In genomic region chr1:150087415-150087814, GRCh38 we compare ENCODE assay signal across 9 cellular contexts.
"Had no signal": no experiment of that assay in that cellular context is flagged by ENCODE, and none has a peak within 500 bp of the region (broad histone marks: within the 10 kb centered on the region; RNA-seq: fewer than 3 reads in every experiment).

No MANE protein-coding gene starts in this region.

- DNase-seq: H7, IMR-90, KBM-7 had no signal

- H2AFZ ChIP-seq: GM23338 had no signal

- H3K27ac Mint-ChIP-seq: GM23338 had no signal

- H3K9ac ChIP-seq: KMS-11 had no signal

- FAIRE-seq: H1, HTR-8/SVneo had no signal

- H3K9me3 Mint-ChIP-seq: GM23338 had no signal

- ATAC-seq: GM23338, HCT116 had no signal

- H3K4me2 ChIP-seq: GM23338, KMS-11 had no signal

- H3K4me3 Mint-ChIP-seq: GM23338 had no signal

- H3K4me3 ChIP-seq: GM23338, HAP-1 had no signal

- H3K4me1 ChIP-seq: HAP-1 had no signal

- H3K9me3 ChIP-seq: HAP-1 had no signal

- H3K4me1 Mint-ChIP-seq: GM23338 had no signal

- H3K27ac ChIP-seq: KMS-11 had no signal
